8 cellular contexts compared by ENCODE assay signal in genomic region chr15:90184119-90184785, GRCh38. TPM values are rescaled to one million over a fixed set of nuclear protein-coding genes. Genes with fewer than 3 reads are reported as not detected.
A peak's percentile ranks its signal among the peaks of the same experiment; 100 is the strongest.
DNase-seq lines count a peak whose midpoint lies in the region; ATAC-seq and TF ChIP-seq lines count a peak whose summit lies in the region.

No MANE protein-coding gene starts in this region.

- peak; percentile 34 to 43 for DNase-seq in NCI-H524 (lab: John Stamatoyannopoulos, UW)
- no peak for DNase-seq in NCI-H524 treated with DMSO at 0.1 percent for 48 hours (lab: John Stamatoyannopoulos, UW)
- DNase-seq in HEK293T (ENCODE audit: extremely low spot score), result peak; percentile 34
- DNase-seq in NCI-H146 treated with DMSO at 0.1 percent for 48 hours (lab: John Stamatoyannopoulos, UW; ENCODE audit: unreplicated experiment), result peak; percentile 16
- DNase-seq in activated CD8-positive, alpha-beta T cell treated with anti-CD3 and anti-CD28 coated beads, Interleukin-2, amount 10 ng/mL, durations not matched to agents 7 days and 5 days, result no peak
- no peak for DNase-seq in AML-193 (lab: John Stamatoyannopoulos, UW)

- no peak for ATAC-seq in activated CD8-positive, alpha-beta T cell treated with anti-CD3 and anti-CD28 coated beads, Interleukin-2, amount 10 ng/mL, durations not matched to agents 7 days and 5 days
- peak; percentile 85 for ATAC-seq in gastroesophageal sphincter

- H3K4me3 ChIP-seq in gastroesophageal sphincter (peak overlapping the region; percentile 68 to 69), neutrophil (ENCODE audit: low read depth in 1 of 2, low read length in 1 of 2) (peak overlapping the region; percentile 70 to 96)

- no peaks in the 10 kb centered on the region for H3K36me3 ChIP-seq in gastroesophageal sphincter
- no peaks in the 10 kb centered on the region for H3K36me3 ChIP-seq in neutrophil

- H3K27me3 Mint-ChIP-seq in activated CD8-positive, alpha-beta T cell treated with anti-CD3 and anti-CD28 coated beads, Interleukin-2, amount 10 ng/mL, durations not matched to agents 7 days and 5 days (ENCODE audit: low read depth), result peaks cover 11% of the 10 kb centered on the region

- H3K27me3 ChIP-seq in gastroesophageal sphincter (no peaks in the 10 kb centered on the region), neutrophil (no peaks in the 10 kb centered on the region)

- H3K9me3 ChIP-seq in gastroesophageal sphincter (no peaks in the 10 kb centered on the region), neutrophil (no peaks in the 10 kb centered on the region)

- TF ChIP-seq CTCF in gastroesophageal sphincter (IDR thresholded peaks at IDR 0.05), result no peak
- no peak for TF ChIP-seq CTCF in neutrophil (IDR thresholded peaks at IDR 0.05)

- H3K4me1 ChIP-seq in gastroesophageal sphincter, result peaks cover 0 to 75% (median 13%) of the 10 kb centered on the region in 3 donors
- peaks cover 47 to 50% of the 10 kb centered on the region in 2 experiments for H3K4me1 ChIP-seq in neutrophil (ENCODE audit: control insufficient read depth in 1 of 2, insufficient read depth in 1 of 2, low read depth in 1 of 2, low read length in 1 of 2)

- H3K9me3 Mint-ChIP-seq in activated CD8-positive, alpha-beta T cell treated with anti-CD3 and anti-CD28 coated beads, Interleukin-2, amount 10 ng/mL, durations not matched to agents 7 days and 5 days (ENCODE audit: insufficient read depth), result no peaks in the 10 kb centered on the region

- H3K27ac Mint-ChIP-seq in activated CD8-positive, alpha-beta T cell treated with anti-CD3 and anti-CD28 coated beads, Interleukin-2, amount 10 ng/mL, durations not matched to agents 7 days and 5 days, result peak overlapping the region; percentile 43

- peak overlapping the region; percentile 58 for H3K4me3 Mint-ChIP-seq in activated CD8-positive, alpha-beta T cell treated with anti-CD3 and anti-CD28 coated beads, Interleukin-2, amount 10 ng/mL, durations not matched to agents 7 days and 5 days

- peak; percentile 30 for TF ChIP-seq EP300 in gastroesophageal sphincter (IDR thresholded peaks at IDR 0.05)

- CTCF ChIA-PET in HEK293T (lab: Yijun Ruan, JAX), result interaction anchor here (0.7 to 1.1 kb wide), 2 partner anchors 16 to 37 kb away, joined by 3 read pairs; no protein-coding TSS in a partner anchor
- CTCF ChIA-PET in activated CD8-positive, alpha-beta T cell treated with anti-CD3 and anti-CD28 coated beads, Interleukin-2, amount 10 ng/mL, durations not matched to agents 7 days and 5 days (lab: Charles Lee), result interaction anchor here (0.9 kb wide), 1 partner anchor 35 kb away, joined by 3 read pairs; no protein-coding TSS in a partner anchor

- WGBS in gastroesophageal sphincter (ENCODE audit: low coverage in 1 of 2), 2 donors, result 7 to 34% methylated on average over 4 to 9 of the region's 27 CpGs

- TF ChIP-seq POLR2A in gastroesophageal sphincter (IDR thresholded peaks at IDR 0.05), result peak in 1 of 2 donors; percentile 6

- H3K36me3 Mint-ChIP-seq in activated CD8-positive, alpha-beta T cell treated with anti-CD3 and anti-CD28 coated beads, Interleukin-2, amount 10 ng/mL, durations not matched to agents 7 days and 5 days (ENCODE audit: low read depth), result no peaks in the 10 kb centered on the region

- H3K27ac ChIP-seq in gastroesophageal sphincter, result peak overlapping the region; percentile 91 to 97 (median 95)
- H3K27ac ChIP-seq in neutrophil, result peak overlapping the region; percentile 92

- peaks cover 21% of the 10 kb centered on the region for H3K4me1 Mint-ChIP-seq in activated CD8-positive, alpha-beta T cell treated with anti-CD3 and anti-CD28 coated beads, Interleukin-2, amount 10 ng/mL, durations not matched to agents 7 days and 5 days (ENCODE audit: low read depth)

- POLR2A ChIA-PET in HEK293T (lab: Yijun Ruan, JAX), result interaction anchor here (0.9 kb wide), 1 partner anchor 17 kb away, joined by 6 read pairs; the partner anchor contains the start of gene SEMA4B
- POLR2A ChIA-PET in activated CD8-positive, alpha-beta T cell treated with anti-CD3 and anti-CD28 coated beads, Interleukin-2, amount 10 ng/mL, durations not matched to agents 7 days and 5 days (lab: Charles Lee), result no interaction called here

TF ChIP-seq in HEK293T, 16 proteins besides CTCF, POLR2A, EP300 and RAD21:
- TF ChIP-seq FOXK2 (IDR thresholded peaks at IDR 0.05) (no peak), ZNF384 (IDR thresholded peaks at IDR 0.05) (no peak), CTBP1 (IDR thresholded peaks at IDR 0.05; ENCODE audit: borderline replicate concordance) (no peak), FOXM1 (IDR thresholded peaks at IDR 0.05; ENCODE audit: borderline replicate concordance) (peak; percentile 21; the same call in 1 of the 2 replicates), ARNT (IDR thresholded peaks at IDR 0.05) (no peak), L3MBTL2 (conservative IDR thresholded peaks at IDR 0.05) (peak; percentile 49), ELF4 (IDR thresholded peaks at IDR 0.05) (no peak)

RNA-seq across cellular contexts. Expression of gene SEMA4B, which starts 16.9 kb away (rescaled TPM):
- total RNA-seq in activated CD8-positive, alpha-beta T cell treated with anti-CD3 and anti-CD28 coated beads, Interleukin-2, amount 10 ng/mL, durations not matched to agents 7 days and 5 days, result 10 to 100 TPM in 1 of 2 experiments, 1 to 10 TPM in 1; 8.6 to 11.2 TPM
- 10 to 100 TPM; 18.7 to 44.9 (median 41.9) TPM for total RNA-seq in gastroesophageal sphincter

RNA-seq across cellular contexts. Expression of gene CIB1, which starts 49.5 kb away (rescaled TPM):
- total RNA-seq in activated CD8-positive, alpha-beta T cell treated with anti-CD3 and anti-CD28 coated beads, Interleukin-2, amount 10 ng/mL, durations not matched to agents 7 days and 5 days, result 100 to 1,000 TPM in 1 of 2 experiments, 10 to 100 TPM in 1; 92.4 to 102 TPM
- 10 to 100 TPM; 22.8 to 35.6 (median 25.5) TPM for total RNA-seq in gastroesophageal sphincter

RNA-seq across cellular contexts. Expression of gene GDPGP1, which starts 49.8 kb away (rescaled TPM):
- 10 to 100 TPM; 10.0 to 12.1 TPM for total RNA-seq in activated CD8-positive, alpha-beta T cell treated with anti-CD3 and anti-CD28 coated beads, Interleukin-2, amount 10 ng/mL, durations not matched to agents 7 days and 5 days
- 1 to 10 TPM; 2.0 to 8.9 (median 7.5) TPM for total RNA-seq in gastroesophageal sphincter

Comparison
In these comparisons a context has a peak if more than half of its experiments do, and no peak if none do; other contexts are left out.
1. DNase-seq: peak in NCI-H524 (2 of 2), HEK293T (single experiment) and NCI-H146 treated with DMSO at 0.1 percent for 48 hours (single experiment); none in NCI-H524 treated with DMSO at 0.1 percent for 48 hours (single experiment), activated CD8-positive, alpha-beta T cell treated with anti-CD3 and anti-CD28 coated beads, Interleukin-2, amount 10 ng/mL, durations not matched to agents 7 days and 5 days (single experiment) and AML-193 (0 of 2).